ENCODE assay signal across 8 cellular contexts in the genomic region with DNA sequence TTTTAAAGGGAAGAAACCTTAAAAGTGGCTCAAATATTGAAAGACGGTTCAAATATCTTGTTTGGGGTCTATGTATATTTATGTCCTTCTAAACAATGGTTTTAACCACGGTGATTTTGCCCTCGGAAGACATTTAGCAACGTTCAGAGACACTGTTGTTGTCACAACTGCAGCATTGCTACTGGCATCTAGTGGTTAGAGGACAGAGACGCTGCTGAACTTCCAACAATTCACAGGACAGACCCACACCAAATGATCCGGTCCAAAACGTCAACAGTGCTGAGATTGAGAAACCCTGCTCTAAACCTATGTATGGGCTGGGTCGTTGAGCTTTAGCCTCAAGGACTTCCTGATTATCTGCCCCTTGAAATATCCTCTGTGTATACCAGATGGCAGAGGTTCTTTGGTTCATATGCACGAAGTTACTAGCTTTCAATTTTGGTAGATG. TPM values are rescaled to one million over a fixed set of nuclear protein-coding genes. Genes with fewer than 3 reads are reported as not detected.
DNase-seq lines count a peak whose midpoint lies in the region; ATAC-seq and TF ChIP-seq lines count a peak whose summit lies in the region.

No MANE protein-coding gene starts in this region.

- H3K27ac Mint-ChIP-seq in activated T-cell treated with anti-CD3 and anti-CD28 coated beads, Interleukin-2, amount 50 U/mL, for 24 hours = peak overlapping the region; percentile 82
- H3K27ac Mint-ChIP-seq in activated CD8-positive, alpha-beta T cell treated with anti-CD3 and anti-CD28 coated beads for 36 hours = peak overlapping the region; percentile 6
- peak overlapping the region; percentile 70 for H3K27ac Mint-ChIP-seq in osteocyte (ENCODE audit: unreplicated experiment)

- intact Hi-C loops in activated CD8-positive, alpha-beta T cell treated with anti-CD3 and anti-CD28 coated beads for 36 hours (cut with micrococcal nuclease) = no loop called here

- ATAC-seq in activated CD8-positive, alpha-beta T cell treated with anti-CD3 and anti-CD28 coated beads for 36 hours = peak; percentile 22
- peak; percentile 15 for ATAC-seq in foreskin keratinocyte
- no peak for ATAC-seq in HG02973 (IDR thresholded peaks at IDR 0.05; ENCODE audit: unreplicated experiment)

- peak; percentile 56 for TF ChIP-seq CTCF in activated CD8-positive, alpha-beta T cell treated with anti-CD3 and anti-CD28 coated beads for 36 hours (IDR thresholded peaks at IDR 0.05)
- peak; percentile 62 for TF ChIP-seq CTCF in foreskin keratinocyte (conservative IDR thresholded peaks at IDR 0.05)
- TF ChIP-seq CTCF in osteocyte (IDR thresholded peaks at IDR 0.05) = peak; percentile 65

- POLR2A ChIA-PET in activated CD8-positive, alpha-beta T cell treated with anti-CD3 and anti-CD28 coated beads for 36 hours (lab: Charles Lee) = interaction anchor here (0.6 kb wide), 1 partner anchor 904 kb away, joined by 3 read pairs; no protein-coding TSS in a partner anchor

- H3K4me1 ChIP-seq in Karpas-422 (ENCODE audit: low read length) = peaks cover 18% of the 10 kb centered on the region
- H3K4me1 ChIP-seq in foreskin keratinocyte = no peaks in the 10 kb centered on the region

- H3K9me3 Mint-ChIP-seq in activated T-cell treated with anti-CD3 and anti-CD28 coated beads, Interleukin-2, amount 50 U/mL, for 24 hours = no peaks in the 10 kb centered on the region
- H3K9me3 Mint-ChIP-seq in activated CD8-positive, alpha-beta T cell treated with anti-CD3 and anti-CD28 coated beads for 36 hours = no peaks in the 10 kb centered on the region
- H3K9me3 Mint-ChIP-seq in osteocyte (ENCODE audit: unreplicated experiment) = no peaks in the 10 kb centered on the region

- no peak overlapping the region for H3K27ac ChIP-seq in Karpas-422 (ENCODE audit: low read length)
- H3K27ac ChIP-seq in foreskin keratinocyte = no peak overlapping the region

- peak overlapping the region; percentile 92 for H3K4me2 ChIP-seq in Karpas-422 (ENCODE audit: low read depth, low read length, poor library complexity, severe bottlenecking)

- peak overlapping the region; percentile 77 for H3K4me3 ChIP-seq in Karpas-422 (ENCODE audit: low read length)

- CTCF ChIA-PET in activated CD8-positive, alpha-beta T cell treated with anti-CD3 and anti-CD28 coated beads for 36 hours (lab: Charles Lee) = interaction anchor here (0.6 to 4.8 kb wide), 8 partner anchors 8 to 243 kb away, joined by 3 to 36 read pairs (median 3); no protein-coding TSS in a partner anchor

- H3K36me3 Mint-ChIP-seq in activated T-cell treated with anti-CD3 and anti-CD28 coated beads, Interleukin-2, amount 50 U/mL, for 24 hours (ENCODE audit: low read depth) = peaks cover 43% of the 10 kb centered on the region
- H3K36me3 Mint-ChIP-seq in activated CD8-positive, alpha-beta T cell treated with anti-CD3 and anti-CD28 coated beads for 36 hours (ENCODE audit: low read depth) = peaks cover 22% of the 10 kb centered on the region
- H3K36me3 Mint-ChIP-seq in osteocyte (ENCODE audit: unreplicated experiment) = peaks cover 14% of the 10 kb centered on the region

- H3K9me2 ChIP-seq in Karpas-422 (replicated peaks; ENCODE audit: insufficient read depth, low read length) = no peaks in the 10 kb centered on the region

- H3K79me2 ChIP-seq in Karpas-422 (ENCODE audit: low read length) = peaks cover 44% of the 10 kb centered on the region

- peak overlapping the region; percentile 81 for H3K9ac ChIP-seq in Karpas-422 (ENCODE audit: low read length)

- H4K20me1 ChIP-seq in Karpas-422 (ENCODE audit: insufficient read depth, low read depth, low read length) = no peaks in the 10 kb centered on the region

- H3K27me3 ChIP-seq in Karpas-422 (ENCODE audit: low read length) (no peaks in the 10 kb centered on the region), foreskin keratinocyte (no peaks in the 10 kb centered on the region)

- no peaks in the 10 kb centered on the region for H3K27me3 Mint-ChIP-seq in activated T-cell treated with anti-CD3 and anti-CD28 coated beads, Interleukin-2, amount 50 U/mL, for 24 hours
- H3K27me3 Mint-ChIP-seq in activated CD8-positive, alpha-beta T cell treated with anti-CD3 and anti-CD28 coated beads for 36 hours = no peaks in the 10 kb centered on the region
- no peaks in the 10 kb centered on the region for H3K27me3 Mint-ChIP-seq in osteocyte (ENCODE audit: unreplicated experiment)

- DNase-seq in activated T-cell treated with anti-CD3 and anti-CD28 coated beads, Interleukin-2, amount 50 U/mL, for 24 hours = no peak
- DNase-seq in activated T-cell treated with anti-CD3 and anti-CD28 coated beads, Interleukin-2, amount 50 U/mL, for 1 hour = no peak
- DNase-seq in Karpas-422 (peak; percentile 75), foreskin keratinocyte (peak in 1 of 2 donors; percentile 34), osteocyte (ENCODE audit: extremely low spot score, unreplicated experiment) (no peak), A172 (ENCODE audit: low spot score) (no peak)
- peak; percentile 27 for DNase-seq in activated CD8-positive, alpha-beta T cell treated with anti-CD3 and anti-CD28 coated beads for 36 hours

- H3K4me3 Mint-ChIP-seq in activated T-cell treated with anti-CD3 and anti-CD28 coated beads, Interleukin-2, amount 50 U/mL, for 24 hours = peak overlapping the region; percentile 90
- H3K4me3 Mint-ChIP-seq in activated CD8-positive, alpha-beta T cell treated with anti-CD3 and anti-CD28 coated beads for 36 hours = peak overlapping the region; percentile 86
- H3K4me3 Mint-ChIP-seq in osteocyte (ENCODE audit: unreplicated experiment) = peak overlapping the region; percentile 93

- no peak overlapping the region for H2AFZ ChIP-seq in Karpas-422 (ENCODE audit: low read length)

- peaks cover 32% of the 10 kb centered on the region for H3K4me1 Mint-ChIP-seq in activated T-cell treated with anti-CD3 and anti-CD28 coated beads, Interleukin-2, amount 50 U/mL, for 24 hours (ENCODE audit: low read depth)
- peaks cover 23% of the 10 kb centered on the region for H3K4me1 Mint-ChIP-seq in activated CD8-positive, alpha-beta T cell treated with anti-CD3 and anti-CD28 coated beads for 36 hours (ENCODE audit: low read depth)
- peaks cover 19% of the 10 kb centered on the region for H3K4me1 Mint-ChIP-seq in osteocyte (ENCODE audit: unreplicated experiment)

- peaks cover 34% of the 10 kb centered on the region for H3K36me3 ChIP-seq in Karpas-422 (ENCODE audit: insufficient read depth, low read length)

- no peaks in the 10 kb centered on the region for H3K9me3 ChIP-seq in Karpas-422 (ENCODE audit: low read length)

RNA-seq across cellular contexts. Expression of gene ANGEL1, which starts 1.7 kb away (rescaled TPM):
- total RNA-seq in Karpas-422 (2014; rRNA removed; shearing (Covaris generic); ENCODE audit: low replicate concordance) = 19.9 and 29.4 TPM in 2 replicates
- 10 to 100 TPM; 16.5 to 21.5 TPM for total RNA-seq in activated CD8-positive, alpha-beta T cell treated with anti-CD3 and anti-CD28 coated beads for 36 hours
- 9.5 and 10.1 TPM in 2 replicates for total RNA-seq in foreskin keratinocyte
- 3.5 and 5.1 TPM in 2 replicates for polyA plus RNA-seq in foreskin keratinocyte
- total RNA-seq in osteocyte = 18.7 and 19.7 TPM in 2 replicates
- total RNA-seq in A172 (2014; rRNA removed; shearing (Covaris generic)) = 4.0 and 4.8 TPM in 2 replicates

RNA-seq across cellular contexts. Expression of gene LRRC74A, which starts 15.2 kb away (rescaled TPM):
- not detected in 2 replicates for total RNA-seq in Karpas-422 (2014; rRNA removed; shearing (Covaris generic); ENCODE audit: low replicate concordance)
- total RNA-seq in activated CD8-positive, alpha-beta T cell treated with anti-CD3 and anti-CD28 coated beads for 36 hours = not detected
- not detected in 2 replicates for total RNA-seq in foreskin keratinocyte
- polyA plus RNA-seq in foreskin keratinocyte = not detected in 2 replicates
- total RNA-seq in osteocyte = not detected in 2 replicates
- not detected in 2 replicates for total RNA-seq in A172 (2014; rRNA removed; shearing (Covaris generic))

RNA-seq across cellular contexts. Expression of gene VASH1, which starts 49.7 kb away (rescaled TPM):
- not detected in 2 replicates for total RNA-seq in Karpas-422 (2014; rRNA removed; shearing (Covaris generic); ENCODE audit: low replicate concordance)
- total RNA-seq in activated CD8-positive, alpha-beta T cell treated with anti-CD3 and anti-CD28 coated beads for 36 hours = 1 to 10 TPM; 1.7 to 2.2 TPM
- total RNA-seq in foreskin keratinocyte = 0.18 and 0.20 TPM in 2 replicates
- polyA plus RNA-seq in foreskin keratinocyte = 0.18 and 0.39 TPM in 2 replicates
- total RNA-seq in osteocyte = 18.9 and 19.5 TPM in 2 replicates
- 2.9 and 3.5 TPM in 2 replicates for total RNA-seq in A172 (2014; rRNA removed; shearing (Covaris generic))

Comparison
In these comparisons a context has a peak if more than half of its experiments do, and no peak if none do; other contexts are left out.
1. DNase-seq: peak in Karpas-422 (single experiment) and activated CD8-positive, alpha-beta T cell treated with anti-CD3 and anti-CD28 coated beads for 36 hours (single experiment); none in activated T-cell treated with anti-CD3 and anti-CD28 coated beads, Interleukin-2, amount 50 U/mL, for 24 hours (single experiment), activated T-cell treated with anti-CD3 and anti-CD28 coated beads, Interleukin-2, amount 50 U/mL, for 1 hour (single experiment), osteocyte (single experiment) and A172 (single experiment).
2. H3K27ac Mint-ChIP-seq: peak in every context shown above with its lines; median percentile 82 in activated T-cell treated with anti-CD3 and anti-CD28 coated beads, Interleukin-2, amount 50 U/mL, for 24 hours; 70 in osteocyte; 6 in activated CD8-positive, alpha-beta T cell treated with anti-CD3 and anti-CD28 coated beads for 36 hours.
3. Peak in every context shown above with its lines, with median percentiles within 50 percentile points of each other: H3K4me3 Mint-ChIP-seq and CTCF ChIP-seq.